Comparison of ENCODE assay signal across 1 cellular context in genomic region chr15:57324944-57325679, GRCh38.
TF ChIP-seq lines count a peak whose summit lies in the region.

No MANE protein-coding gene starts in this region.

TF ChIP-seq in H1, 55 proteins besides CTCF, POLR2A, EP300 and RAD21:
- no peak for TF ChIP-seq RNF2 (IDR thresholded peaks at IDR 0.05; ENCODE audit: borderline replicate concordance, low read depth, low read length, missing control alignments, poor library complexity, severe bottlenecking)
- TF ChIP-seq SIN3A (conservative IDR thresholded peaks at IDR 0.05 in 1 of 2, IDR thresholded peaks at IDR 0.05 in 1 of 2; ENCODE audit: low read depth in 1 of 2, low read length in 2 of 2) = no peak
- TF ChIP-seq, protein P1, sequence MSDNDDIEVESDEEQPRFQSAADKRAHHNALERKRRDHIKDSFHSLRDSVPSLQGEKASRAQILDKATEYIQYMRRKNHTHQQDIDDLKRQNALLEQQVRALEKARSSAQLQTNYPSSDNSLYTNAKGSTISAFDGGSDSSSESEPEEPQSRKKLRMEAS (IDR thresholded peaks at IDR 0.05) = no peak
- no peak for TF ChIP-seq NRF1 (IDR thresholded peaks at IDR 0.05; ENCODE audit: low read depth, low read length)
- TF ChIP-seq TAF7 (optimal IDR thresholded peaks at IDR 0.05; ENCODE audit: borderline replicate concordance, low read depth, low read length) = no peak
- no peak for TF ChIP-seq HDAC2 (IDR thresholded peaks at IDR 0.05; ENCODE audit: borderline replicate concordance in 1 of 2, low read depth in 2 of 2, low read length in 2 of 2)
- no peak for TF ChIP-seq KDM5A (IDR thresholded peaks at IDR 0.05; ENCODE audit: low read length)
- TF ChIP-seq SIX5 (IDR thresholded peaks at IDR 0.05; ENCODE audit: low read depth, low read length) = no peak
- TF ChIP-seq SAP30 (IDR thresholded peaks at IDR 0.05; ENCODE audit: insufficient read depth, insufficient replicate concordance, low read length) = no peak
- no peak for TF ChIP-seq CHD2 (IDR thresholded peaks at IDR 0.05; ENCODE audit: low read length)
TF ChIP-seq in H1: peak in this region for 0.
